In the genomic region with DNA sequence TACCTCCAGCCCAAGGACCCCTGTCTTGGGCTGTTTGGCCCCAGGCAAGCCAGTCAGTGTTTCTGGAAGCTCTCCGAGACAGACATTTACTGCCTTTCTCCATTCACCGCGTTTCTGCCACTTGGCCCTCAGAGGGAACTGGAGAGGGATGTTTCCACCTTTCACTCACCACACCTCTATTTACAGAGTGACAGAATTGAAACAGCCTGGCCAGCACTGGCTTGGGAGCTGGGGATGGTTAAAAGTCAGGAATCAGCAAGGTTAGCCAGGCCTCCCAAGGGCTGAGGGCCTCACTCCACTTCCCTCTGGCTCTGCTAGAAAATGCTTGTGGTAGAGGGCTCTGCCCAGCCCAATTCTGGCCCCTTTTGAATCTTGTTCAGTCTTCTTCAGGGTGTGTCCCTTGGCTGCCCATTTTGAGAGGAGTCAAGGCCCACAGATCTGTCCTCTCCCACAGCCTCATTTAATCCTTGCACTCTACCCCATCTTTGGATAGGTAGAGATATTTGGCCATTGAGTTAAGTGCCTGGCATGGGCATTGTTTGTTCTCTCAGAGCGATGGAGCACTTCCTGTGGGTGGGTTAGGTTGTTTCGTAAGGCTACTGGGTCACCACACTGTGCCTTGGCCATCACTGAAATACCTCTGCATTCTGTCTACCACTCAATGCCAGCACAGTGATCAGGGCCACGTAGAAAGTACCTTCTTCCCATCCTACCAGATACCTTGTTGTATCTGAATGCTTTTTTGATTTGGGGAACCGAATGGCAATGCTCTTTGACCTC, we compare ENCODE assay signal across 18 cellular contexts.
DNase-seq lines count a peak whose midpoint lies in the region; ATAC-seq and TF ChIP-seq lines count a peak whose summit lies in the region.
"Had no signal": no experiment of that assay in that cellular context is flagged by ENCODE, and none has a peak within 500 bp of the region (broad histone marks: within the 10 kb centered on the region; RNA-seq: fewer than 3 reads in every experiment).

No MANE protein-coding gene starts in this region.

- intact Hi-C loops in natural killer cell (cut with micrococcal nuclease): no loop called here

- H3K27me3 ChIP-seq in BLaER1 treated with 17β-estradiol and CSF1 and Interleukin-3, amounts not matched to agents 10 nM and 100 nM: no peaks in the 10 kb centered on the region
- H3K27me3 ChIP-seq: thyroid gland had no signal

- H3K4me3 Mint-ChIP-seq in chondrocyte (ENCODE audit: unreplicated experiment): no peak overlapping the region
- no peak overlapping the region for H3K4me3 Mint-ChIP-seq in natural killer cell
- no peak overlapping the region for H3K4me3 Mint-ChIP-seq in WTC11
- H3K4me3 Mint-ChIP-seq: activated naive CD8-positive, alpha-beta T cell treated with anti-CD3 and anti-CD28 coated beads, Interleukin-2, amount 50 U/mL, for 24 hours; IgD-negative memory B cell had no signal

- H3K27me3 Mint-ChIP-seq in chondrocyte (ENCODE audit: low read depth): no peaks in the 10 kb centered on the region
- no peaks in the 10 kb centered on the region for H3K27me3 Mint-ChIP-seq in natural killer cell (ENCODE audit: low read depth in 2 of 2)
- no peaks in the 10 kb centered on the region; the same call in 1 of the 2 replicates for H3K27me3 Mint-ChIP-seq in WTC11 (ENCODE audit: low read depth)
- H3K27me3 Mint-ChIP-seq: activated naive CD8-positive, alpha-beta T cell treated with anti-CD3 and anti-CD28 coated beads, Interleukin-2, amount 50 U/mL, for 24 hours had no signal

- DNase-seq in COLO668 (lab: John Stamatoyannopoulos, UW; ENCODE audit: unreplicated experiment) (peak; percentile 32), chondrocyte (ENCODE audit: low spot score) (no peak), natural killer cell (no peak), WTC11 (ENCODE audit: low spot score) (no peak), activated gamma-delta T cell treated with Interleukin-2 at 50 U/mL for 16 hours (no peak), substantia nigra (lab: John Stamatoyannopoulos, UW) (no peak)
- DNase-seq: activated CD8-positive, alpha-beta memory T cell treated with anti-CD3 and anti-CD28 coated beads, Interleukin-2, amount 50 U/mL, for 4 hours; activated naive CD8-positive, alpha-beta T cell treated with anti-CD3 and anti-CD28 coated beads, Interleukin-2, amount 50 U/mL, for 24 hours; GF-D8; glutamatergic neuron; NCI-H1092; NCI-H226; psoas muscle; thyroid gland had no signal

- H3K27ac ChIP-seq in BLaER1 treated with 17β-estradiol and CSF1 and Interleukin-3, amounts not matched to agents 10 nM and 100 nM: peak overlapping the region in 3 of 11 experiments; percentile 44 to 62 (median 61); a peak in 6 of 22 replicates
- H3K27ac ChIP-seq in substantia nigra (ENCODE audit: low read depth, low read length, poor library complexity, severe bottlenecking): no peak overlapping the region
- H3K27ac ChIP-seq: psoas muscle, SK-N-MC had no signal

- CTCF ChIA-PET in WTC11 (lab: Charles Lee): no interaction called here

- ATAC-seq in natural killer cell (no peak), WTC11 (no peak), HG02623 (IDR thresholded peaks at IDR 0.05; ENCODE audit: unreplicated experiment) (no peak)
- ATAC-seq: activated naive CD8-positive, alpha-beta T cell treated with anti-CD3 and anti-CD28 coated beads, Interleukin-2, amount 50 U/mL, for 24 hours; psoas muscle had no signal

- no peaks in the 10 kb centered on the region for H3K9me3 ChIP-seq in BLaER1 treated with 17β-estradiol and CSF1 and Interleukin-3, amounts not matched to agents 10 nM and 100 nM (replicated peaks in 1 of 11)
- H3K9me3 ChIP-seq: psoas muscle, thyroid gland had no signal

- H3K36me3 Mint-ChIP-seq in chondrocyte (ENCODE audit: low read depth): peaks cover 47% of the 10 kb centered on the region
- H3K36me3 Mint-ChIP-seq in natural killer cell: peaks cover 23% of the 10 kb centered on the region
- H3K36me3 Mint-ChIP-seq in WTC11: no peaks in the 10 kb centered on the region
- H3K36me3 Mint-ChIP-seq: IgD-negative memory B cell had no signal

- H3K4me2 ChIP-seq in BLaER1 treated with 17β-estradiol and CSF1 and Interleukin-3, amounts not matched to agents 10 nM and 100 nM: peak overlapping the region in 8 of 11 experiments; percentile 0 to 75 (median 55); a peak in 13 of 22 replicates

- H3K4me1 ChIP-seq in BLaER1 treated with 17β-estradiol and CSF1 and Interleukin-3, amounts not matched to agents 10 nM and 100 nM: peaks cover 16 to 40% (median 27%) of the 10 kb centered on the region in 10 experiments
- H3K4me1 ChIP-seq: psoas muscle, thyroid gland had no signal

- TF ChIP-seq CTCF in chondrocyte (IDR thresholded peaks at IDR 0.05) (no peak), natural killer cell (IDR thresholded peaks at IDR 0.05) (no peak), WTC11 (IDR thresholded peaks at IDR 0.05) (no peak)

- peaks cover 40% of the 10 kb centered on the region for H3K4me1 Mint-ChIP-seq in chondrocyte (ENCODE audit: low read depth)
- H3K4me1 Mint-ChIP-seq in natural killer cell: peaks cover 25 to 37% of the 10 kb centered on the region in 2 donors
- no peaks in the 10 kb centered on the region for H3K4me1 Mint-ChIP-seq in WTC11

- no peak overlapping the region for H3K4me3 ChIP-seq in BLaER1 treated with 17β-estradiol and CSF1 and Interleukin-3, amounts not matched to agents 10 nM and 100 nM
- H3K4me3 ChIP-seq: psoas muscle, SK-N-MC, thyroid gland had no signal

- POLR2A ChIA-PET in WTC11 (lab: Charles Lee): no interaction called here

- 0 out of 22 replicates have a peak overlapping the region, but pooled peaks of 1 of the 11 experiments have one; percentile 9 for H3K9ac ChIP-seq in BLaER1 treated with 17β-estradiol and CSF1 and Interleukin-3, amounts not matched to agents 10 nM and 100 nM

- H3K9me3 Mint-ChIP-seq in chondrocyte (ENCODE audit: low read depth): no peaks in the 10 kb centered on the region
- no peaks in the 10 kb centered on the region for H3K9me3 Mint-ChIP-seq in natural killer cell
- H3K9me3 Mint-ChIP-seq in WTC11: no peaks in the 10 kb centered on the region
- H3K9me3 Mint-ChIP-seq: activated naive CD8-positive, alpha-beta T cell treated with anti-CD3 and anti-CD28 coated beads, Interleukin-2, amount 50 U/mL, for 24 hours; IgD-negative memory B cell had no signal

- H4K20me1 ChIP-seq in BLaER1 treated with 17β-estradiol and CSF1 and Interleukin-3, amounts not matched to agents 10 nM and 100 nM: no peaks in the 10 kb centered on the region

- H3K27ac Mint-ChIP-seq in chondrocyte (ENCODE audit: unreplicated experiment) (peak overlapping the region; percentile 13), natural killer cell (peak overlapping the region; percentile 1 to 48), WTC11 (no peak overlapping the region)
- H3K27ac Mint-ChIP-seq: activated naive CD8-positive, alpha-beta T cell treated with anti-CD3 and anti-CD28 coated beads, Interleukin-2, amount 50 U/mL, for 24 hours had no signal

- H3K36me3 ChIP-seq in BLaER1 treated with 17β-estradiol and CSF1 and Interleukin-3, amounts not matched to agents 10 nM and 100 nM: peaks cover 0 to 66% (median 0%) of the 10 kb centered on the region in 11 experiments; a peak in 4 of 22 replicates

TF ChIP-seq in WTC11, 78 proteins besides CTCF, POLR2A, EP300 and RAD21:
- TF ChIP-seq FOXP4 (CRISPR knock-in tag; IDR thresholded peaks at IDR 0.05) (no peak), OVOL2 (CRISPR knock-in tag; IDR thresholded peaks at IDR 0.05; ENCODE audit: borderline replicate concordance) (no peak), GRHL2 (CRISPR knock-in tag; IDR thresholded peaks at IDR 0.05; ENCODE audit: insufficient replicate concordance, severe bottlenecking) (no peak)
- TF ChIP-seq, protein P1, sequence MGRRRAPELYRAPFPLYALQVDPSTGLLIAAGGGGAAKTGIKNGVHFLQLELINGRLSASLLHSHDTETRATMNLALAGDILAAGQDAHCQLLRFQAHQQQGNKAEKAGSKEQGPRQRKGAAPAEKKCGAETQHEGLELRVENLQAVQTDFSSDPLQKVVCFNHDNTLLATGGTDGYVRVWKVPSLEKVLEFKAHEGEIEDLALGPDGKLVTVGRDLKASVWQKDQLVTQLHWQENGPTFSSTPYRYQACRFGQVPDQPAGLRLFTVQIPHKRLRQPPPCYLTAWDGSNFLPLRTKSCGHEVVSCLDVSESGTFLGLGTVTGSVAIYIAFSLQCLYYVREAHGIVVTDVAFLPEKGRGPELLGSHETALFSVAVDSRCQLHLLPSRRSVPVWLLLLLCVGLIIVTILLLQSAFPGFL (CRISPR knock-in tag; IDR thresholded peaks at IDR 0.05; ENCODE audit: borderline replicate concordance): no peak
